Comparison of ENCODE assay signal across 22 cellular contexts in genomic region chr11:76096552-76096951, GRCh38.
DNase-seq lines count a peak whose midpoint lies in the region; ATAC-seq, FAIRE-seq and TF ChIP-seq lines count a peak whose summit lies in the region.
"Had no signal": no experiment of that assay in that cellular context is flagged by ENCODE, and none has a peak within 500 bp of the region (broad histone marks: within the 10 kb centered on the region; RNA-seq: fewer than 3 reads in every experiment).

No MANE protein-coding gene starts in this region.

- no peak overlapping the region for H3K27ac Mint-ChIP-seq in MCF 10A (ENCODE audit: low read depth, unreplicated experiment)

- H3K9me3 ChIP-seq in mammary epithelial cell (replicated peaks; ENCODE audit: insufficient read depth, low read length) (no peaks in the 10 kb centered on the region), SK-N-MC (ENCODE audit: low read depth, low read length) (no peaks in the 10 kb centered on the region), smooth muscle cell (replicated peaks; ENCODE audit: low read depth) (no peaks in the 10 kb centered on the region)
- H3K9me3 ChIP-seq: HAP-1 had no signal

- peaks cover 6% of the 10 kb centered on the region for H3K4me1 Mint-ChIP-seq in MCF 10A (ENCODE audit: insufficient read depth, unreplicated experiment)

- H3K27ac ChIP-seq in mammary epithelial cell (ENCODE audit: insufficient read depth, low read depth, low read length) (no peak overlapping the region), SK-N-MC (peak overlapping the region; percentile 87), smooth muscle cell (ENCODE audit: low read depth) (peak overlapping the region; percentile 86)
- H3K27ac ChIP-seq: C4-2B, HL-60 had no signal

- H3F3A ChIP-seq in smooth muscle cell (ENCODE audit: low read depth), result no peaks in the 10 kb centered on the region

- POLR2A ChIA-PET in MCF 10A (lab: Yijun Ruan, JAX), result interaction anchor here (1.3 kb wide), 1 partner anchor 11 kb away, joined by 3 read pairs; no protein-coding TSS in a partner anchor

- H3K36me3 ChIP-seq in mammary epithelial cell (ENCODE audit: insufficient read depth, low read length) (no peaks in the 10 kb centered on the region), SK-N-MC (ENCODE audit: insufficient read depth, low read length) (no peaks in the 10 kb centered on the region), smooth muscle cell (ENCODE audit: low read depth) (no peaks in the 10 kb centered on the region)
- H3K36me3 ChIP-seq: HAP-1 had no signal

- H2AFZ ChIP-seq in mammary epithelial cell (ENCODE audit: low read depth, low read length) (no peak overlapping the region), smooth muscle cell (ENCODE audit: low read depth) (no peak overlapping the region)

- FAIRE-seq in RCC 7860 (lab: Jason Lieb, UNC), result no peak
- FAIRE-seq: A204.1, HTR-8/SVneo had no signal

- intact Hi-C loops in MCF 10A (cut with micrococcal nuclease), result no loop called here
- intact Hi-C loops in mammary epithelial cell (cut with micrococcal nuclease), result no loop called here

- WGBS in mammary epithelial cell (ENCODE audit: low coverage, missing lambda C conversion rate), result 80% methylated on average over 6 of the region's 6 CpGs
- WGBS in smooth muscle cell (ENCODE audit: low lambda C conversion rate), result 40% methylated on average over 6 of the region's 6 CpGs

- TF ChIP-seq CTCF in MCF 10A (IDR thresholded peaks at IDR 0.05; ENCODE audit: unreplicated experiment) (no peak), mammary epithelial cell (conservative IDR thresholded peaks at IDR 0.05 in 1 of 2, IDR thresholded peaks at IDR 0.05 in 1 of 2; ENCODE audit: extremely low read depth in 1 of 2, insufficient read depth in 1 of 2, low read depth in 1 of 2, low read length in 2 of 2) (no peak), smooth muscle cell (IDR thresholded peaks at IDR 0.05; ENCODE audit: borderline replicate concordance, insufficient read depth, poor library complexity, severe bottlenecking) (no peak)

- no peak overlapping the region for H3K4me3 ChIP-seq in mammary epithelial cell (replicated peaks in 1 of 3; ENCODE audit: insufficient read depth in 1 of 3, low read depth in 2 of 3, low read length in 3 of 3)
- H3K4me3 ChIP-seq in SK-N-MC, result 0 out of 2 replicates have a peak overlapping the region, but pooled peaks have one; percentile 9
- no peak overlapping the region for H3K4me3 ChIP-seq in smooth muscle cell
- H3K4me3 ChIP-seq: HAP-1 had no signal

- no peak overlapping the region for H3K9ac ChIP-seq in mammary epithelial cell (ENCODE audit: insufficient read depth, low read length)
- peak overlapping the region; percentile 32 for H3K9ac ChIP-seq in SK-N-MC (ENCODE audit: insufficient read length)
- no peak overlapping the region for H3K9ac ChIP-seq in smooth muscle cell (ENCODE audit: low read depth)

- DNase-seq in MCF 10A (ENCODE audit: unreplicated experiment), result peak; percentile 34
- no peak for DNase-seq in mammary epithelial cell
- DNase-seq in SK-N-MC (ENCODE audit: low read depth, low spot score), result peak; percentile 90
- DNase-seq in smooth muscle cell (lab: John Stamatoyannopoulos, UW; ENCODE audit: unreplicated experiment), result no peak
- no peak for DNase-seq in activated CD4-positive, alpha-beta T cell treated with anti-CD3 and anti-CD28 coated beads for 1 hour
- DNase-seq in GM19240 (ENCODE audit: insufficient read length, low spot score), result no peak
- no peak for DNase-seq in RCC 7860 (ENCODE audit: low spot score)
- DNase-seq: COR-L47, DMS153, EL, MV-4-11, NCI-H1436, NCI-H2029, NCI-H748 treated with DMSO at 0.1 percent for 48 hours had no signal

- ATAC-seq in esophagus mucosa, result peak; percentile 18
- ATAC-seq: Right ventricle myocardium inferior, SK-N-SH treated with all-trans-retinoic acid at 6 μM for 48 hours had no signal

- H3K9me3 Mint-ChIP-seq in MCF 10A (ENCODE audit: unreplicated experiment), result peaks cover 2% of the 10 kb centered on the region

- H3K4me1 ChIP-seq in mammary epithelial cell (ENCODE audit: insufficient read depth, low read length) (no peaks in the 10 kb centered on the region), smooth muscle cell (ENCODE audit: low read depth) (peaks cover 3% of the 10 kb centered on the region)

- H3K27me3 ChIP-seq in mammary epithelial cell (ENCODE audit: insufficient read depth, low read length), result no peaks in the 10 kb centered on the region
- no peaks in the 10 kb centered on the region for H3K27me3 ChIP-seq in smooth muscle cell (ENCODE audit: low read depth)

- peaks cover 10% of the 10 kb centered on the region for H3K36me3 Mint-ChIP-seq in MCF 10A (ENCODE audit: insufficient read depth, unreplicated experiment)

- H4K20me1 ChIP-seq in mammary epithelial cell (ENCODE audit: insufficient read depth, low read length) (no peaks in the 10 kb centered on the region), smooth muscle cell (ENCODE audit: low read depth) (peaks cover 8% of the 10 kb centered on the region)

- no peaks in the 10 kb centered on the region for H3K27me3 Mint-ChIP-seq in MCF 10A (ENCODE audit: insufficient read depth, unreplicated experiment)

- CTCF ChIA-PET in MCF 10A (lab: Yijun Ruan, JAX), result interaction anchor here (1.2 kb wide), 1 partner anchor 56 kb away, joined by 3 read pairs; no protein-coding TSS in a partner anchor
- CTCF ChIA-PET in mammary epithelial cell (lab: Charles Lee; ENCODE audit: low non-redundant PET), result no interaction called here

- H3K4me2 ChIP-seq in mammary epithelial cell (ENCODE audit: insufficient read depth, low read depth, low read length) (no peak overlapping the region), smooth muscle cell (peak overlapping the region; percentile 64)

- in situ Hi-C loops in mammary epithelial cell (cut with MboI; ENCODE audit: low sequenced_read_pairs in 2 of 2), result no loop called here

- BruUV-seq in MCF 10A (replicated peaks; lab: Mats Ljungman, UMichigan) (no TSS peak), mammary epithelial cell (replicated peaks; lab: Mats Ljungman, UMichigan) (no TSS peak)

- dilution Hi-C loops in mammary epithelial cell (cut with HindIII; ENCODE audit: low sequenced_read_pairs), result no loop called here

- H3K79me2 ChIP-seq in mammary epithelial cell (ENCODE audit: insufficient read depth, low read length) (no peaks in the 10 kb centered on the region), smooth muscle cell (ENCODE audit: low read depth) (no peaks in the 10 kb centered on the region)

- no peak overlapping the region for H3K4me3 Mint-ChIP-seq in MCF 10A (ENCODE audit: unreplicated experiment)

Comparison
In these comparisons a context has a peak if more than half of its experiments do, and no peak if none do; other contexts are left out.
1. DNase-seq: peak in MCF 10A (single experiment) and SK-N-MC (single experiment); none in mammary epithelial cell (single experiment), smooth muscle cell (single experiment), activated CD4-positive, alpha-beta T cell treated with anti-CD3 and anti-CD28 coated beads for 1 hour (single experiment), GM19240 (single experiment) and RCC 7860 (single experiment).